18 cellular contexts compared by ENCODE assay signal in genomic region chr7:134290286-134290685, GRCh38. TPM values are rescaled to one million over a fixed set of nuclear protein-coding genes. Genes with fewer than 3 reads are reported as not detected.
A peak's percentile ranks its signal among the peaks of the same experiment; 100 is the strongest.
DNase-seq lines count a peak whose midpoint lies in the region; ATAC-seq and TF ChIP-seq lines count a peak whose summit lies in the region.
"Had no signal": no experiment of that assay in that cellular context is flagged by ENCODE, and none has a peak within 500 bp of the region (broad histone marks: within the 10 kb centered on the region; RNA-seq: fewer than 3 reads in every experiment).

No MANE protein-coding gene starts in this region.

- H3K36me3 Mint-ChIP-seq in Calu3 (ENCODE audit: insufficient read depth, unreplicated experiment), result no peaks in the 10 kb centered on the region
- peaks cover 28% of the 10 kb centered on the region for H3K36me3 Mint-ChIP-seq in CD4-positive, alpha-beta T cell (ENCODE audit: low read depth)

- TF ChIP-seq CTCF in Calu3 (IDR thresholded peaks at IDR 0.05; ENCODE audit: unreplicated experiment), result no peak
- no peak for TF ChIP-seq CTCF in CD4-positive, alpha-beta T cell (IDR thresholded peaks at IDR 0.05)

- no peak overlapping the region for H3K27ac ChIP-seq in CD4-positive, alpha-beta T cell (ENCODE audit: low read depth, low read length)
- H3K27ac ChIP-seq: left ventricle myocardium inferior, VCaP had no signal

- CTCF ChIA-PET in Calu3 (lab: Charles Lee), result no interaction called here
- CTCF ChIA-PET in CD4-positive, alpha-beta T cell (lab: Charles Lee), result no interaction called here

- H3K27me3 ChIP-seq in MG63, result no peaks in the 10 kb centered on the region
- no peaks in the 10 kb centered on the region for H3K27me3 ChIP-seq in CD4-positive, alpha-beta T cell (ENCODE audit: control insufficient read depth, insufficient read depth, low read length)

- H3K27me3 Mint-ChIP-seq in Calu3 (ENCODE audit: unreplicated experiment), result no peaks in the 10 kb centered on the region
- no peaks in the 10 kb centered on the region for H3K27me3 Mint-ChIP-seq in CD4-positive, alpha-beta T cell
- H3K27me3 Mint-ChIP-seq: activated naive CD8-positive, alpha-beta T cell treated with anti-CD3 and anti-CD28 coated beads, Interleukin-2, amount 50 U/mL, for 24 hours; naive thymus-derived CD8-positive, alpha-beta T cell; stimulated activated naive CD8-positive, alpha-beta T cell treated with anti-CD3 and anti-CD28 coated beads, Interleukin-15, amount 100 ng/mL, for 72 hours had no signal

- no peaks in the 10 kb centered on the region for H3K9me3 ChIP-seq in MG63
- H3K9me3 ChIP-seq in CD4-positive, alpha-beta T cell (ENCODE audit: control insufficient read depth, low read length), result no peaks in the 10 kb centered on the region
- H3K9me3 ChIP-seq: left ventricle myocardium inferior had no signal

- H3K36me3 ChIP-seq in MG63, result no peaks in the 10 kb centered on the region

- peaks cover 8% of the 10 kb centered on the region for H3K4me1 Mint-ChIP-seq in Calu3 (ENCODE audit: low read depth, unreplicated experiment)
- no peaks in the 10 kb centered on the region for H3K4me1 Mint-ChIP-seq in CD4-positive, alpha-beta T cell (ENCODE audit: low read depth)
- H3K4me1 Mint-ChIP-seq: stimulated activated naive CD8-positive, alpha-beta T cell treated with anti-CD3 and anti-CD28 coated beads, Interleukin-15, amount 100 ng/mL, for 72 hours had no signal

- H3K27ac Mint-ChIP-seq in Calu3 (ENCODE audit: unreplicated experiment), result no peak overlapping the region
- no peak overlapping the region for H3K27ac Mint-ChIP-seq in CD4-positive, alpha-beta T cell
- H3K27ac Mint-ChIP-seq: activated naive CD8-positive, alpha-beta T cell treated with anti-CD3 and anti-CD28 coated beads, Interleukin-2, amount 50 U/mL, for 24 hours; activated T-helper 1 cell treated with anti-CD3 and anti-CD28 coated beads, Interleukin-12 subunit alpha, Interleukin-12 subunit beta, Interleukin-2, Interleukin-4 antibody, amounts not matched to agents 30 ng/mL and 10 ng/mL and 1 ng/mL, durations not matched to agents 14 hours and 24 hours and 36 hours; stimulated activated naive CD8-positive, alpha-beta T cell treated with anti-CD3 and anti-CD28 coated beads, Interleukin-15, amount 100 ng/mL, for 72 hours had no signal

- intact Hi-C loops in Calu3 (cut with micrococcal nuclease; ENCODE audit: unreplicated experiment), result no loop called here
- intact Hi-C loops in CD4-positive, alpha-beta T cell (cut with DNase I, micrococcal nuclease), result no loop called here

- no peak for ATAC-seq in CD4-positive, alpha-beta T cell (ENCODE audit: poor library complexity)
- ATAC-seq in GM21526 (IDR thresholded peaks at IDR 0.05; ENCODE audit: low FRiP score, unreplicated experiment), result no peak
- ATAC-seq: activated naive CD8-positive, alpha-beta T cell treated with anti-CD3 and anti-CD28 coated beads, Interleukin-2, amount 50 U/mL, for 24 hours; naive thymus-derived CD8-positive, alpha-beta T cell; stimulated activated naive CD8-positive, alpha-beta T cell treated with anti-CD3 and anti-CD28 coated beads, Interleukin-15, amount 100 ng/mL, for 72 hours had no signal

- no TSS peak for BruUV-seq in Calu3 (replicated peaks; lab: Mats Ljungman, UMichigan)

- H3K9me3 Mint-ChIP-seq in Calu3 (ENCODE audit: low read depth, unreplicated experiment), result no peaks in the 10 kb centered on the region
- no peaks in the 10 kb centered on the region for H3K9me3 Mint-ChIP-seq in CD4-positive, alpha-beta T cell
- H3K9me3 Mint-ChIP-seq: activated naive CD8-positive, alpha-beta T cell treated with anti-CD3 and anti-CD28 coated beads, Interleukin-2, amount 50 U/mL, for 24 hours; activated T-helper 1 cell treated with anti-CD3 and anti-CD28 coated beads, Interleukin-12 subunit alpha, Interleukin-12 subunit beta, Interleukin-2, Interleukin-4 antibody, amounts not matched to agents 30 ng/mL and 10 ng/mL and 1 ng/mL, durations not matched to agents 14 hours and 24 hours and 36 hours; naive thymus-derived CD8-positive, alpha-beta T cell; stimulated activated naive CD8-positive, alpha-beta T cell treated with anti-CD3 and anti-CD28 coated beads, Interleukin-15, amount 100 ng/mL, for 72 hours had no signal

- no peak overlapping the region for H3K4me3 Mint-ChIP-seq in Calu3 (ENCODE audit: low read depth, unreplicated experiment)
- H3K4me3 Mint-ChIP-seq in CD4-positive, alpha-beta T cell, result no peak overlapping the region
- H3K4me3 Mint-ChIP-seq: activated naive CD8-positive, alpha-beta T cell treated with anti-CD3 and anti-CD28 coated beads, Interleukin-2, amount 50 U/mL, for 24 hours; activated T-helper 1 cell treated with anti-CD3 and anti-CD28 coated beads, Interleukin-12 subunit alpha, Interleukin-12 subunit beta, Interleukin-2, Interleukin-4 antibody, amounts not matched to agents 30 ng/mL and 10 ng/mL and 1 ng/mL, durations not matched to agents 14 hours and 24 hours and 36 hours; naive thymus-derived CD8-positive, alpha-beta T cell; stimulated activated naive CD8-positive, alpha-beta T cell treated with anti-CD3 and anti-CD28 coated beads, Interleukin-15, amount 100 ng/mL, for 72 hours had no signal

- DNase-seq in Calu3 (peak; percentile 4), MG63 (peak; percentile 40), cerebellar cortex (ENCODE audit: low spot score) (peak; percentile 25), kidney tubule cell (ENCODE audit: low spot score) (peak; percentile 49), inferior parietal cortex (ENCODE audit: extremely low spot score) (no peak)
- no peak for DNase-seq in CD4-positive, alpha-beta T cell
- no peak for DNase-seq in activated effector memory CD4-positive, alpha-beta T cell treated with Interleukin-2 at 50 U/mL for 16 hours
- DNase-seq: activated naive CD8-positive, alpha-beta T cell treated with anti-CD3 and anti-CD28 coated beads, Interleukin-2, amount 50 U/mL, for 24 hours; left ventricle myocardium inferior; naive thymus-derived CD8-positive, alpha-beta T cell; NCI-H187 treated with DMSO at 0.1 percent for 48 hours; NCI-H524; OCI-M1; stimulated activated CD4-positive, alpha-beta T cell treated with anti-CD3 and anti-CD28 coated beads, Interleukin-15, amount 100 ng/mL, for 24 hours; stimulated activated naive CD8-positive, alpha-beta T cell treated with anti-CD3 and anti-CD28 coated beads, Interleukin-15, amount 100 ng/mL, for 72 hours had no signal

- no peak overlapping the region for H3K4me3 ChIP-seq in MG63
- H3K4me3 ChIP-seq: left ventricle myocardium inferior had no signal

- POLR2A ChIA-PET in CD4-positive, alpha-beta T cell (lab: Charles Lee), result no interaction called here

RNA-seq across cellular contexts. Expression of gene SLC35B4, which starts 26.4 kb away (rescaled TPM):
- 13.3 and 14.5 TPM in 2 replicates for total RNA-seq in Calu3 (2022)
- total RNA-seq in MG63 (2014; rRNA removed; shearing (Covaris generic); ENCODE audit: low replicate concordance), result 5.3 and 6.5 TPM in 2 replicates
- total RNA-seq in CD4-positive, alpha-beta T cell, result 1 to 10 TPM; 5.8 to 7.8 TPM

Comparison
In these comparisons a context has a peak if more than half of its experiments do, and no peak if none do; other contexts are left out.
1. DNase-seq: peak in Calu3 (single experiment), MG63 (single experiment), cerebellar cortex (single experiment) and kidney tubule cell (single experiment); none in inferior parietal cortex (single experiment), CD4-positive, alpha-beta T cell (0 of 10) and activated effector memory CD4-positive, alpha-beta T cell treated with Interleukin-2 at 50 U/mL for 16 hours (single experiment).